1 cellular context compared by ENCODE assay signal in genomic region chr3:24471480-24471879, GRCh38.
TF ChIP-seq lines count a peak whose summit lies in the region.

No MANE protein-coding gene starts in this region.

TF ChIP-seq in HepG2, 621 proteins besides CTCF, POLR2A, EP300 and RAD21:
- TF ChIP-seq ZNF597 (CRISPR knock-in tag; IDR thresholded peaks at IDR 0.05) (no peak), ETV5 (CRISPR knock-in tag; IDR thresholded peaks at IDR 0.05; ENCODE audit: borderline replicate concordance) (no peak), MXD4 (CRISPR knock-in tag; IDR thresholded peaks at IDR 0.05) (no peak), ZNF557 (CRISPR knock-in tag; IDR thresholded peaks at IDR 0.05) (no peak), NBN (conservative IDR thresholded peaks at IDR 0.05) (no peak), IRF9 (CRISPR knock-in tag; IDR thresholded peaks at IDR 0.05; ENCODE audit: borderline replicate concordance) (no peak)
TF ChIP-seq in HepG2: peak in this region for 0.
